Comparison of ENCODE assay signal across 1 cellular context in genomic region chr20:46355778-46356177, GRCh38.
TF ChIP-seq lines count a peak whose summit lies in the region.

No MANE protein-coding gene starts in this region.

TF ChIP-seq in K562, 482 proteins besides CTCF, POLR2A, EP300 and RAD21 (continued from another document):
- TF ChIP-seq, protein P1, sequence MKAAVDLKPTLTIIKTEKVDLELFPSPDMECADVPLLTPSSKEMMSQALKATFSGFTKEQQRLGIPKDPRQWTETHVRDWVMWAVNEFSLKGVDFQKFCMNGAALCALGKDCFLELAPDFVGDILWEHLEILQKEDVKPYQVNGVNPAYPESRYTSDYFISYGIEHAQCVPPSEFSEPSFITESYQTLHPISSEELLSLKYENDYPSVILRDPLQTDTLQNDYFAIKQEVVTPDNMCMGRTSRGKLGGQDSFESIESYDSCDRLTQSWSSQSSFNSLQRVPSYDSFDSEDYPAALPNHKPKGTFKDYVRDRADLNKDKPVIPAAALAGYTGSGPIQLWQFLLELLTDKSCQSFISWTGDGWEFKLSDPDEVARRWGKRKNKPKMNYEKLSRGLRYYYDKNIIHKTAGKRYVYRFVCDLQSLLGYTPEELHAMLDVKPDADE (conservative IDR thresholded peaks at IDR 0.05; ENCODE audit: control insufficient read depth, low read depth, low read length): no peak
- TF ChIP-seq GATAD2A (IDR thresholded peaks at IDR 0.05): no peak
- TF ChIP-seq ILF3 (IDR thresholded peaks at IDR 0.05; ENCODE audit: borderline replicate concordance): no peak
- TF ChIP-seq NR2C1 (IDR thresholded peaks at IDR 0.05): no peak
- TF ChIP-seq NR2C1 (tag; IDR thresholded peaks at IDR 0.05): no peak
- no peak for TF ChIP-seq E2F1 (CRISPR knock-in tag; IDR thresholded peaks at IDR 0.05)
